Comparison of ENCODE assay signal across 23 cellular contexts in the genomic region with DNA sequence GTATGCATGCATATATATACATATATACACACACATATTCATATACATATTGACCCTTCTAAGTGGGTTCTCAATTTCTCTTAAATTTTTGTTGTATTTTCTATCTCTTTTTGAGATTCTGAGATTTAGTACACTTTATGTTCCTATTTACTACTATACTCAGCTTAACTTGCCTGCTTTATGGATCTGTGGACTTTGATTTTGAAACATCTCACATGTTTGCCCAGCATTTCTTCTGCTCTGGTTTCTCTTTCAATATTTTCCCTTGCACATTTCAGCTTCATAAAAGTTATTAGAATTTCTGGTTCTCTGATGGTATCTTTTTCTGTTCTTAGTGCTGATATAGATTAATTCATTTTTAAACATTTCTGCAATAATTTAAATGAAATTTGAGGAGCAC.
DNase-seq lines count a peak whose midpoint lies in the region; ATAC-seq, FAIRE-seq and TF ChIP-seq lines count a peak whose summit lies in the region.
"Had no signal": no experiment of that assay in that cellular context is flagged by ENCODE, and none has a peak within 500 bp of the region (broad histone marks: within the 10 kb centered on the region; RNA-seq: fewer than 3 reads in every experiment).

No MANE protein-coding gene starts in this region.

- H3K36me3 ChIP-seq in right lobe of liver (no peaks in the 10 kb centered on the region), HepG2 (replicated peaks in 1 of 2; ENCODE audit: control insufficient read depth in 1 of 2, insufficient read depth in 2 of 2, low read length in 2 of 2) (no peaks in the 10 kb centered on the region)
- H3K36me3 ChIP-seq: BLaER1 had no signal

- DNase-seq in right lobe of liver, result no peak
- DNase-seq in HepG2 (ENCODE audit: low spot score), result no peak
- DNase-seq in mesothelial cell of epicardium (ENCODE audit: low spot score in 2 of 2, unreplicated experiment in 2 of 2), result no peak
- DNase-seq in type B pancreatic cell (ENCODE audit: extremely low spot score, unreplicated experiment), result no peak
- no peak for DNase-seq in stimulated activated effector memory CD8-positive, alpha-beta T cell treated with anti-CD3 and anti-CD28 coated beads, Interleukin-12 subunit alpha, Interleukin-12 subunit beta, amount 100 ng/mL, for 72 hours (ENCODE audit: low spot score in 2 of 2)
- DNase-seq in cerebellar nuclear complex (lab: John Stamatoyannopoulos, UW), result no peak
- DNase-seq: Caco-2; CD4-positive, CD25-positive, alpha-beta regulatory T cell; CD8-positive, alpha-beta T cell; DMS 273 treated with DMSO at 0.1 percent for 48 hours; DMS79; EL; GDM1; H9 had no signal

- H3K4me3 Mint-ChIP-seq in mesothelial cell of epicardium, result no peak overlapping the region
- no peak overlapping the region for H3K4me3 Mint-ChIP-seq in type B pancreatic cell
- no peak overlapping the region for H3K4me3 Mint-ChIP-seq in stimulated activated effector memory CD8-positive, alpha-beta T cell treated with anti-CD3 and anti-CD28 coated beads, Interleukin-12 subunit alpha, Interleukin-12 subunit beta, amount 100 ng/mL, for 72 hours
- H3K4me3 Mint-ChIP-seq: B cell; CD4-positive, CD25-positive, alpha-beta regulatory T cell; CD8-positive, alpha-beta T cell; GM23338; H9 had no signal

- no peak overlapping the region for H3K4me2 ChIP-seq in HepG2 (ENCODE audit: low read depth, low read length)
- H3K4me2 ChIP-seq: BLaER1, GM23338 had no signal

- H3K4me3 ChIP-seq in right lobe of liver (no peak overlapping the region), HepG2 (replicated peaks in 1 of 3; ENCODE audit: insufficient read depth in 1 of 3, low read depth in 2 of 3, low read length in 3 of 3) (no peak overlapping the region)
- H3K4me3 ChIP-seq: BLaER1, GM12878, GM23338 had no signal

- TF ChIP-seq EP300 in HepG2 (IDR thresholded peaks at IDR 0.05; ENCODE audit: low read depth in 2 of 2, low read length in 2 of 2), result no peak
- TF ChIP-seq EP300 in HepG2 (CRISPR knock-in tag; IDR thresholded peaks at IDR 0.05; ENCODE audit: borderline replicate concordance), result no peak

- POLR2A ChIA-PET in HepG2 (lab: Yijun Ruan, JAX), result no interaction called here

- peaks cover 0 to 7% (median 0%) of the 10 kb centered on the region in 4 donors for H3K9me3 ChIP-seq in right lobe of liver
- peaks cover 46% of the 10 kb centered on the region for H3K9me3 ChIP-seq in HepG2 (ENCODE audit: low read length)

- no TSS peak for BruUV-seq in HepG2 (replicated peaks; lab: Mats Ljungman, UMichigan)

- intact Hi-C loops in right lobe of liver (cut with DNase I) (no loop called here), HepG2 (cut with micrococcal nuclease; ENCODE audit: unreplicated experiment) (no loop called here)

- H4K20me1 ChIP-seq in HepG2 (ENCODE audit: insufficient read depth, low read length), result no peaks in the 10 kb centered on the region
- H4K20me1 ChIP-seq: BLaER1 had no signal

- H3K9me3 Mint-ChIP-seq in mesothelial cell of epicardium, result peaks cover 31% of the 10 kb centered on the region
- peaks cover 5% of the 10 kb centered on the region for H3K9me3 Mint-ChIP-seq in type B pancreatic cell
- peaks cover 7% of the 10 kb centered on the region for H3K9me3 Mint-ChIP-seq in stimulated activated effector memory CD8-positive, alpha-beta T cell treated with anti-CD3 and anti-CD28 coated beads, Interleukin-12 subunit alpha, Interleukin-12 subunit beta, amount 100 ng/mL, for 72 hours

- no peaks in the 10 kb centered on the region for H3K27me3 ChIP-seq in right lobe of liver
- H3K27me3 ChIP-seq in HepG2 (ENCODE audit: control insufficient read depth in 1 of 2, insufficient read depth in 2 of 2, low read length in 2 of 2), result no peaks in the 10 kb centered on the region
- H3K27me3 ChIP-seq: BLaER1 had no signal

- no peak overlapping the region for H2AFZ ChIP-seq in HepG2 (ENCODE audit: low read length)
- H2AFZ ChIP-seq: GM23338 had no signal

- TF ChIP-seq CTCF in right lobe of liver (IDR thresholded peaks at IDR 0.05) (no peak), HepG2 (CRISPR knock-in tag; IDR thresholded peaks at IDR 0.05) (no peak), mesothelial cell of epicardium (IDR thresholded peaks at IDR 0.05; ENCODE audit: unreplicated experiment) (no peak), type B pancreatic cell (conservative IDR thresholded peaks at IDR 0.05) (no peak)

- TF ChIP-seq POLR2A in right lobe of liver (IDR thresholded peaks at IDR 0.05) (no peak), HepG2 (IDR thresholded peaks at IDR 0.05; ENCODE audit: insufficient read depth in 1 of 2, low read depth in 2 of 2, low read length in 2 of 2) (no peak)

- CTCF ChIA-PET in HepG2 (lab: Yijun Ruan, JAX; ENCODE audit: low intra/inter-chr PET ratio, low total read pairs), result no interaction called here

- H3K27ac Mint-ChIP-seq in mesothelial cell of epicardium, result peak overlapping the region; percentile 3
- H3K27ac Mint-ChIP-seq in type B pancreatic cell, result peak overlapping the region; percentile 50
- no peak overlapping the region for H3K27ac Mint-ChIP-seq in stimulated activated effector memory CD8-positive, alpha-beta T cell treated with anti-CD3 and anti-CD28 coated beads, Interleukin-12 subunit alpha, Interleukin-12 subunit beta, amount 100 ng/mL, for 72 hours
- H3K27ac Mint-ChIP-seq: B cell; CD4-positive, CD25-positive, alpha-beta regulatory T cell; CD8-positive, alpha-beta T cell; GM23338; H9 had no signal

- peak in 3 of 4 donors; percentile 48 to 55 (median 54) for ATAC-seq in right lobe of liver
- ATAC-seq in HepG2, result no peak
- ATAC-seq in stimulated activated effector memory CD8-positive, alpha-beta T cell treated with anti-CD3 and anti-CD28 coated beads, Interleukin-12 subunit alpha, Interleukin-12 subunit beta, amount 100 ng/mL, for 72 hours, result no peak
- ATAC-seq: CD8-positive, alpha-beta T cell; GM12878; GM23338; HCT116 had no signal

- H3K27me3 Mint-ChIP-seq in mesothelial cell of epicardium (ENCODE audit: low read depth), result no peaks in the 10 kb centered on the region
- H3K27me3 Mint-ChIP-seq in type B pancreatic cell, result no peaks in the 10 kb centered on the region
- H3K27me3 Mint-ChIP-seq: B cell had no signal

- no peak for TF ChIP-seq RAD21 in HepG2 (CRISPR knock-in tag; IDR thresholded peaks at IDR 0.05)

- H3K27ac ChIP-seq in right lobe of liver (no peak overlapping the region), HepG2 (ENCODE audit: extremely low read length, insufficient read depth, low read length) (no peak overlapping the region)
- H3K27ac ChIP-seq: 22Rv1, BLaER1, C4-2B had no signal

- in situ Hi-C loops in HepG2 (cut with HindIII; ENCODE audit: extremely low pct_ligation_motif_present, low pct_unique_long_range_greater_than_20kb), result no loop called here

- H3K79me2 ChIP-seq in HepG2 (ENCODE audit: insufficient read depth, low read length), result no peaks in the 10 kb centered on the region

- no peaks in the 10 kb centered on the region for H3K4me1 ChIP-seq in right lobe of liver
- no peaks in the 10 kb centered on the region for H3K4me1 ChIP-seq in HepG2 (ENCODE audit: insufficient read depth, low read length)
- H3K4me1 ChIP-seq: BLaER1 had no signal

- H3K4me1 Mint-ChIP-seq in mesothelial cell of epicardium (peaks cover 11% of the 10 kb centered on the region), type B pancreatic cell (ENCODE audit: unreplicated experiment) (no peaks in the 10 kb centered on the region)
- H3K4me1 Mint-ChIP-seq in stimulated activated effector memory CD8-positive, alpha-beta T cell treated with anti-CD3 and anti-CD28 coated beads, Interleukin-12 subunit alpha, Interleukin-12 subunit beta, amount 100 ng/mL, for 72 hours, result no peaks in the 10 kb centered on the region
- H3K4me1 Mint-ChIP-seq: B cell; CD4-positive, CD25-positive, alpha-beta regulatory T cell; GM23338; H9 had no signal

- no peak overlapping the region for H3K9ac ChIP-seq in HepG2 (ENCODE audit: insufficient read depth, low read depth, low read length)
- H3K9ac ChIP-seq: BLaER1 had no signal

- no peaks in the 10 kb centered on the region for H3K36me3 Mint-ChIP-seq in mesothelial cell of epicardium
- H3K36me3 Mint-ChIP-seq in type B pancreatic cell, result no peaks in the 10 kb centered on the region
- no peaks in the 10 kb centered on the region for H3K36me3 Mint-ChIP-seq in stimulated activated effector memory CD8-positive, alpha-beta T cell treated with anti-CD3 and anti-CD28 coated beads, Interleukin-12 subunit alpha, Interleukin-12 subunit beta, amount 100 ng/mL, for 72 hours
- H3K36me3 Mint-ChIP-seq: CD4-positive, CD25-positive, alpha-beta regulatory T cell; CD8-positive, alpha-beta T cell had no signal

- no peak for FAIRE-seq in HepG2 (lab: Jason Lieb, UNC)
- FAIRE-seq: A204.1, GM12878, GM19239 had no signal

TF ChIP-seq in HepG2, 621 proteins besides CTCF, POLR2A, EP300 and RAD21 (continues in another document):
- no peak for TF ChIP-seq ZNF331 (CRISPR knock-in tag; IDR thresholded peaks at IDR 0.05)
- no peak for TF ChIP-seq ZFP37 (CRISPR knock-in tag; IDR thresholded peaks at IDR 0.05; ENCODE audit: borderline replicate concordance)
- TF ChIP-seq TCF7 (IDR thresholded peaks at IDR 0.05; ENCODE audit: low read depth), result no peak
- TF ChIP-seq ZNF558 (CRISPR knock-in tag; IDR thresholded peaks at IDR 0.05; ENCODE audit: borderline replicate concordance), result no peak
- TF ChIP-seq ZSCAN12 (CRISPR knock-in tag; IDR thresholded peaks at IDR 0.05), result no peak
- TF ChIP-seq CENPX (CRISPR knock-in tag; IDR thresholded peaks at IDR 0.05), result no peak
- no peak for TF ChIP-seq ZNF564 (CRISPR knock-in tag; IDR thresholded peaks at IDR 0.05)
- TF ChIP-seq, protein P1, sequence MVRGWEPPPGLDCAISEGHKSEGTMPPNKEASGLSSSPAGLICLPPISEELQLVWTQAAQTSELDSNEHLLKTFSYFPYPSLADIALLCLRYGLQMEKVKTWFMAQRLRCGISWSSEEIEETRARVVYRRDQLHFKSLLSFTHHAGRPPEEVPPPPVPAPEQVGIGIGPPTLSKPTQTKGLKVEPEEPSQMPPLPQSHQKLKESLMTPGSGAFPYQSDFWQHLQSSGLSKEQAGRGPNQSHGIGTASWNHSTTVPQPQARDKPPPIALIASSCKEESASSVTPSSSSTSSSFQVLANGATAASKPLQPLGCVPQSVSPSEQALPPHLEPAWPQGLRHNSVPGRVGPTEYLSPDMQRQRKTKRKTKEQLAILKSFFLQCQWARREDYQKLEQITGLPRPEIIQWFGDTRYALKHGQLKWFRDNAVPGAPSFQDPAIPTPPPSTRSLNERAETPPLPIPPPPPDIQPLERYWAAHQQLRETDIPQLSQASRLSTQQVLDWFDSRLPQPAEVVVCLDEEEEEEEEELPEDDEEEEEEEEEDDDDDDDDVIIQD (CRISPR knock-in tag; IDR thresholded peaks at IDR 0.05; ENCODE audit: low read depth), result no peak
- TF ChIP-seq ZNF850 (CRISPR knock-in tag; conservative IDR thresholded peaks at IDR 0.05), result no peak

Comparison
In these comparisons a context has a peak if more than half of its experiments do, and no peak if none do; other contexts are left out.
1. ATAC-seq: peak in right lobe of liver (3 of 4); none in HepG2 (single experiment) and stimulated activated effector memory CD8-positive, alpha-beta T cell treated with anti-CD3 and anti-CD28 coated beads, Interleukin-12 subunit alpha, Interleukin-12 subunit beta, amount 100 ng/mL, for 72 hours (single experiment).